ENCODE assay signal across 8 cellular contexts in the genomic region with DNA sequence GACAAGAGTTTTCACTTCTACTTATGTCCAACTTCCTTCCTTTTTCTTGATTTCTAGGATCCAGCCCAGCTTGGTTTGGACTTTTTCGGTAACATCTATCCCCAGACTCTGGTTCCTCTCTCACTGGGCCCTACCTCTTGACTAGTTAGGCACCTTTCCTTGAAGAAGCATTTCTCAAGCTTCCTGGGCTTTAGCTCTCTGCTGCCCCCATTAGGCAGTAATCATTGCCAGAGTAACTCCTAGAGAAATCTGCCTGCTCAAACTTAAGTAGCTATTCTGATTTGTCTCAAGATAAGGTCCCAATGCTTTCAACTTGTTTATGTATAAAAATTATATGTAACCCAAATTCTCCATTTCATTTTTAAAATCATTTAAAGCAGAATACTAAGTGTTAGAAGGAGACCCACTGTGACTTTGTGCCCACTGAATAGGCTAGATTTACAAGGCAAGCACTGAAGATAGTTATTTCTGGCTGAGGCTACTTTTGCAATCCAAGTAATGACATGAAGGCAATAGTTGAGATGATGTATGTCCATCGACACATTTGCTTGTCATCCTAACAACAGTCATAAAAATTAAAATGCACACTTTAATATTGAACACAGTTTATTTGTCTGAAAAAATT.
A peak's percentile ranks its signal among the peaks of the same experiment; 100 is the strongest.
DNase-seq lines count a peak whose midpoint lies in the region; ATAC-seq and TF ChIP-seq lines count a peak whose summit lies in the region.

No MANE protein-coding gene starts in this region.

- ATAC-seq in GM21737 (IDR thresholded peaks at IDR 0.05; ENCODE audit: unreplicated experiment) (no peak), HG03565 (IDR thresholded peaks at IDR 0.05; ENCODE audit: unreplicated experiment) (no peak)

- no peaks in the 10 kb centered on the region for H3K27me3 ChIP-seq in GM06990 (replicated peaks; ENCODE audit: control insufficient read depth, insufficient read depth, low read length)

- H3K4me3 ChIP-seq in GM06990 (replicated peaks; ENCODE audit: low read depth, low read length): no peak overlapping the region
- H3K4me3 ChIP-seq in astrocyte of the spinal cord (ENCODE audit: low read depth, low read length): no peak overlapping the region

- H3K36me3 ChIP-seq in GM06990 (ENCODE audit: control insufficient read depth, insufficient read depth, low read length): no peaks in the 10 kb centered on the region

- DNase-seq in ACHN (peak; percentile 57), GM06990 (ENCODE audit: extremely low read depth, insufficient read length) (no peak), astrocyte of the spinal cord (ENCODE audit: low read depth, low spot score) (peak; percentile 66), lung microvascular endothelial cell (ENCODE audit: low read depth in 2 of 2) (peak; percentile 5 to 61), germinal center (ENCODE audit: low spot score) (no peak)

- TF ChIP-seq CTCF in GM06990 (IDR thresholded peaks at IDR 0.05; ENCODE audit: insufficient read depth, low read length, poor library complexity, severe bottlenecking): peak; percentile 82
- TF ChIP-seq CTCF in LNCAP (IDR thresholded peaks at IDR 0.05): peak; percentile 90
- TF ChIP-seq CTCF in astrocyte of the spinal cord (IDR thresholded peaks at IDR 0.05; ENCODE audit: low read depth, low read length): peak; percentile 96

- in situ Hi-C loops in ACHN (cut with HindIII; ENCODE audit: low pct_ligation_motif_present, low pct_unique_long_range_greater_than_20kb, low sequenced_read_pairs): no loop called here
- in situ Hi-C loops in astrocyte of the spinal cord (cut with HindIII; ENCODE audit: low sequenced_read_pairs): no loop called here

Comparison
In these comparisons a context has a peak if more than half of its experiments do, and no peak if none do; other contexts are left out.
1. DNase-seq: peak in ACHN (single experiment), astrocyte of the spinal cord (single experiment) and lung microvascular endothelial cell (2 of 2); none in GM06990 (single experiment) and germinal center (single experiment).
2. Peak in every context shown above with its lines, with median percentiles within 50 percentile points of each other: CTCF ChIP-seq.